In the genomic region with DNA sequence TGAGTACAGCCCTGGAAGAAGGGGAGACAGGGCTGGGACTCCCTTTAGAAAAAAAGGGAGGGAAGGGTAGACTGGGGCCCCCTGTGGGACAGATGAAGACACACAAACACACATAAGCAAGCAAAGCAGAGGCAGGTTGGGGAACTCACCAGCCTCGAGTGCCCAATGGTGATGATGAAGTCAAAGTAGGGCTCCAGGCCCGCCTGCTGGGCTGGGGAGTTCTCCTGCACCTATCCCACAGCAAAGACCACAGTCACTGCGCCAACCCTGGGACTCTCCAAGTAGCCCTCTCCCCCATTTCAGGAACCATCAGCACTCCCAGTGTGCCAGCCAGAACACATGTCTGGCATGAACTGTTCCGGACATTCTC, we compare ENCODE assay signal across 8 cellular contexts. TPM values are rescaled to one million over a fixed set of nuclear protein-coding genes. Genes with fewer than 3 reads are reported as not detected.
DNase-seq lines count a peak whose midpoint lies in the region; ATAC-seq and TF ChIP-seq lines count a peak whose summit lies in the region.
"Had no signal": no experiment of that assay in that cellular context is flagged by ENCODE, and none has a peak within 500 bp of the region (broad histone marks: within the 10 kb centered on the region; RNA-seq: fewer than 3 reads in every experiment).

No MANE protein-coding gene starts in this region.

- H3K9me3 ChIP-seq in stomach (no peaks in the 10 kb centered on the region), uterus (no peaks in the 10 kb centered on the region)

- 75 to 84% (median 75%) methylated on average over 4 of the region's 4 CpGs for WGBS in stomach, 5 donors

- H3K27me3 Mint-ChIP-seq in activated T-cell treated with anti-CD3 and anti-CD28 coated beads, Interleukin-2, amount 50 U/mL, for 24 hours = no peaks in the 10 kb centered on the region
- peaks cover 10% of the 10 kb centered on the region for H3K27me3 Mint-ChIP-seq in brain
- H3K27me3 Mint-ChIP-seq in effector memory CD8-positive, alpha-beta T cell = no peaks in the 10 kb centered on the region

- no peak for ATAC-seq in effector memory CD8-positive, alpha-beta T cell (replicated peaks)

- no peak overlapping the region for H3K4me3 Mint-ChIP-seq in activated T-cell treated with anti-CD3 and anti-CD28 coated beads, Interleukin-2, amount 50 U/mL, for 24 hours
- no peak overlapping the region for H3K4me3 Mint-ChIP-seq in brain
- no peak overlapping the region for H3K4me3 Mint-ChIP-seq in effector memory CD8-positive, alpha-beta T cell

- intact Hi-C loops in stomach (cut with DNase I; ENCODE audit: low total_unique reads) (no loop called here), uterus (cut with DNase I; ENCODE audit: low total_unique reads) (no loop called here)

- H3K4me3 ChIP-seq in stomach (no peak overlapping the region), uterus (no peak overlapping the region)

- peaks cover 38 to 67% (median 51%) of the 10 kb centered on the region in 4 donors for H3K4me1 ChIP-seq in stomach
- peaks cover 0 to 5% of the 10 kb centered on the region in 2 donors for H3K4me1 ChIP-seq in uterus

- peaks cover 24 to 48% (median 32%) of the 10 kb centered on the region in 4 donors for H3K36me3 ChIP-seq in stomach
- no peaks in the 10 kb centered on the region for H3K36me3 ChIP-seq in uterus

- H3K4me1 Mint-ChIP-seq in activated T-cell treated with anti-CD3 and anti-CD28 coated beads, Interleukin-2, amount 50 U/mL, for 24 hours (ENCODE audit: low read depth) = peaks cover 50% of the 10 kb centered on the region
- H3K4me1 Mint-ChIP-seq in brain = peaks cover 55% of the 10 kb centered on the region
- peaks cover 48 to 55% of the 10 kb centered on the region in 2 donors for H3K4me1 Mint-ChIP-seq in effector memory CD8-positive, alpha-beta T cell (ENCODE audit: low read depth in 2 of 2)

- H3K27me3 ChIP-seq in stomach (no peaks in the 10 kb centered on the region), uterus (no peaks in the 10 kb centered on the region)

- H3K27ac Mint-ChIP-seq in activated T-cell treated with anti-CD3 and anti-CD28 coated beads, Interleukin-2, amount 50 U/mL, for 24 hours = peak overlapping the region; percentile 74
- peak overlapping the region in 3 of 5 experiments; percentile 44 to 82 (median 61) for H3K27ac Mint-ChIP-seq in brain
- peak overlapping the region in 1 of 2 donors; percentile 41 for H3K27ac Mint-ChIP-seq in effector memory CD8-positive, alpha-beta T cell

- H3K27ac ChIP-seq in stomach = peak overlapping the region in 3 of 5 donors; percentile 2 to 42 (median 39)
- H3K27ac ChIP-seq in uterus = no peak overlapping the region

- no peak for DNase-seq in activated T-cell treated with anti-CD3 and anti-CD28 coated beads, Interleukin-2, amount 50 U/mL, for 24 hours
- DNase-seq in activated T-cell treated with anti-CD3 and anti-CD28 coated beads, Interleukin-2, amount 50 U/mL, for 48 hours = no peak
- DNase-seq in stomach = no peak
- no peak for DNase-seq in effector memory CD8-positive, alpha-beta T cell
- no peak for DNase-seq in uterus
- DNase-seq: NCI-H774; stimulated activated CD4-positive, alpha-beta T cell treated with anti-CD3 and anti-CD28 coated beads, Interleukin-4, amount 100 ng/mL, for 24 hours had no signal

- TF ChIP-seq POLR2A in stomach (IDR thresholded peaks at IDR 0.05) (no peak), uterus (IDR thresholded peaks at IDR 0.05) (no peak)

- no peak for TF ChIP-seq EP300 in stomach (IDR thresholded peaks at IDR 0.05)

- TF ChIP-seq CTCF in brain (conservative IDR thresholded peaks at IDR 0.05) (no peak), stomach (IDR thresholded peaks at IDR 0.05) (no peak), uterus (IDR thresholded peaks at IDR 0.05) (no peak)

- H3K36me3 Mint-ChIP-seq in activated T-cell treated with anti-CD3 and anti-CD28 coated beads, Interleukin-2, amount 50 U/mL, for 24 hours (ENCODE audit: low read depth) = peaks cover 30% of the 10 kb centered on the region
- peaks cover 5% of the 10 kb centered on the region for H3K36me3 Mint-ChIP-seq in brain
- H3K36me3 Mint-ChIP-seq in effector memory CD8-positive, alpha-beta T cell (ENCODE audit: insufficient read depth) = peaks cover 22% of the 10 kb centered on the region

- H3K9me3 Mint-ChIP-seq in activated T-cell treated with anti-CD3 and anti-CD28 coated beads, Interleukin-2, amount 50 U/mL, for 24 hours = no peaks in the 10 kb centered on the region
- H3K9me3 Mint-ChIP-seq in brain = no peaks in the 10 kb centered on the region
- H3K9me3 Mint-ChIP-seq in effector memory CD8-positive, alpha-beta T cell = no peaks in the 10 kb centered on the region

RNA-seq across cellular contexts. Expression of gene GORASP1, which starts 4.1 kb away (rescaled TPM):
- polyA plus RNA-seq in brain (ENCODE audit: insufficient read depth, low read depth, low replicate concordance) (34.3 TPM), stomach (10 to 100 TPM; 22.4 to 35.4 (median 29.1) TPM)
- total RNA-seq in stomach (10 to 100 TPM in 4 of 5 donors, 1 to 10 TPM in 1; 9.3 to 68.7 (median 53.1) TPM), uterus (10 to 100 TPM; 32.3 to 73.4 (median 47.5) TPM)

RNA-seq across cellular contexts. Expression of gene TTC21A, which starts 4.2 kb away (rescaled TPM):
- polyA plus RNA-seq in brain (ENCODE audit: insufficient read depth, low read depth, low replicate concordance) = 1.7 TPM
- total RNA-seq in stomach = 10 to 100 TPM in 1 of 5 donors, 1 to 10 TPM in 3, under 1 TPM in 1; 0.89 to 10.3 (median 2.9) TPM
- 10 to 100 TPM in 1 of 3 donors, 1 to 10 TPM in 2; 5.1 to 17.7 (median 7.5) TPM for polyA plus RNA-seq in stomach
- total RNA-seq in uterus = 10 to 100 TPM in 1 of 4 donors, 1 to 10 TPM in 3; 2.8 to 16.3 (median 6.1) TPM

RNA-seq across cellular contexts. Expression of gene CSRNP1, which starts 50.1 kb away (rescaled TPM):
- 9.0 TPM for polyA plus RNA-seq in brain (ENCODE audit: insufficient read depth, low read depth, low replicate concordance)
- 10 to 100 TPM; 20.4 to 62.3 (median 35.3) TPM for total RNA-seq in stomach
- 10 to 100 TPM; 16.8 to 18.0 (median 17.8) TPM for polyA plus RNA-seq in stomach
- total RNA-seq in uterus = 10 to 100 TPM; 23.6 to 79.7 (median 55.0) TPM

RNA-seq across cellular contexts. Expression of gene WDR48, which starts 51.5 kb away (rescaled TPM):
- polyA plus RNA-seq in brain (ENCODE audit: insufficient read depth, low read depth, low replicate concordance) = 24.9 TPM
- 10 to 100 TPM in 3 of 5 donors, 1 to 10 TPM in 2; 4.3 to 89.7 (median 17.0) TPM for total RNA-seq in stomach
- polyA plus RNA-seq in stomach = 10 to 100 TPM; 11.6 to 15.1 (median 11.6) TPM
- 10 to 100 TPM; 28.4 to 84.4 (median 37.0) TPM for total RNA-seq in uterus

RNA-seq across cellular contexts. Expression of gene SCN11A, which starts 51.6 kb away (rescaled TPM):
- polyA plus RNA-seq in brain (ENCODE audit: insufficient read depth, low read depth, low replicate concordance) = not detected
- 1 to 10 TPM in 1 of 5 donors, under 1 TPM in 1, not detected in 3; 0.14 to 1.1 TPM for total RNA-seq in stomach
- polyA plus RNA-seq in stomach = under 1 TPM in 1 of 3 donors, not detected in 2; 0.15 TPM
- 1 to 10 TPM in 1 of 4 donors, under 1 TPM in 1, not detected in 2; 0.12 to 1.8 TPM for total RNA-seq in uterus

Comparison
In these comparisons a context has a peak if more than half of its experiments do, and no peak if none do; other contexts are left out.
1. H3K27ac ChIP-seq: peak in stomach (3 of 5); none in uterus (0 of 2).